Comparison of ENCODE assay signal across 8 cellular contexts in genomic region chr5:74316064-74316586, GRCh38.
DNase-seq lines count a peak whose midpoint lies in the region; ATAC-seq and TF ChIP-seq lines count a peak whose summit lies in the region.

No MANE protein-coding gene starts in this region.

- DNase-seq in DMS 273 (lab: John Stamatoyannopoulos, UW; ENCODE audit: unreplicated experiment) (peak; percentile 92), H9 (peak; percentile 33), SJCRH30 (peak; percentile 88), fibroblast of villous mesenchyme (ENCODE audit: low read depth) (peak; percentile 78), sciatic nerve (ENCODE audit: low spot score) (no peak), NCI-H2081 (lab: John Stamatoyannopoulos, UW) (no peak)
- peak in 2 of 3 donors; percentile 10 to 18 for DNase-seq in stimulated activated CD4-positive, alpha-beta T cell treated with anti-CD3 and anti-CD28 coated beads, TNF-alpha, amount 100 ng/mL, for 48 hours (ENCODE audit: low read depth in 3 of 3)

- no peak overlapping the region for H2AFZ ChIP-seq in H9 (ENCODE audit: low read length)

- H3K18ac ChIP-seq in H9 (ENCODE audit: insufficient read length, low read depth, low read length) = no peak overlapping the region

- H3K27ac ChIP-seq in H9 (ENCODE audit: insufficient read length, low read depth, low read length) = no peak overlapping the region
- H3K27ac ChIP-seq in SJCRH30 = peak overlapping the region; percentile 45

- no peak overlapping the region for H3K4ac ChIP-seq in H9 (ENCODE audit: low read depth, low read length)

- H2BK15ac ChIP-seq in H9 (ENCODE audit: low read depth, low read length) = no peak overlapping the region

- H2BK20ac ChIP-seq in H9 (ENCODE audit: low read depth, low read length, poor library complexity, severe bottlenecking) = no peak overlapping the region

- H3K27ac Mint-ChIP-seq in H9 = peak overlapping the region in 1 of 3 experiments; percentile 86; a peak in 2 of 7 replicates

- H3K79me2 ChIP-seq in H9 (ENCODE audit: insufficient read depth, low read length) = no peaks in the 10 kb centered on the region

- H4K5ac ChIP-seq in H9 (ENCODE audit: insufficient read length, low read depth, low read length) = no peak overlapping the region

- no peak overlapping the region for H3K23ac ChIP-seq in H9 (ENCODE audit: insufficient read length, low read depth, low read length)

- H3K9me3 Mint-ChIP-seq in H9 = no peaks in the 10 kb centered on the region

- 0 out of 2 replicates have a peak, but pooled peaks cover 2% of the 10 kb centered on the region for H3K27me3 Mint-ChIP-seq in H9 (ENCODE audit: low read depth)

- H3K4me3 ChIP-seq in SJCRH30 (no peak overlapping the region), fibroblast of villous mesenchyme (ENCODE audit: low read depth, low read length) (no peak overlapping the region)

- no peaks in the 10 kb centered on the region for H3K36me3 ChIP-seq in SJCRH30

- H3K14ac ChIP-seq in H9 (ENCODE audit: insufficient read depth, low read length) = no peak overlapping the region

- no peaks in the 10 kb centered on the region; a peak in 1 of 7 replicates for H3K36me3 Mint-ChIP-seq in H9 (ENCODE audit: insufficient read depth in 1 of 3, low read depth in 3 of 3)

- no peak overlapping the region for H4K91ac ChIP-seq in H9 (ENCODE audit: insufficient read length, low read depth, low read length)

- H3K4me1 ChIP-seq in H9 (ENCODE audit: insufficient read depth, low read length) (no peaks in the 10 kb centered on the region), SJCRH30 (peaks cover 41% of the 10 kb centered on the region)

- no peaks in the 10 kb centered on the region for H4K20me1 ChIP-seq in H9 (ENCODE audit: control insufficient read depth, insufficient read depth, insufficient read length)

- no peaks in the 10 kb centered on the region for H3K27me3 ChIP-seq in H9 (ENCODE audit: insufficient read depth, low read length)
- H3K27me3 ChIP-seq in SJCRH30 = no peaks in the 10 kb centered on the region

- no peaks in the 10 kb centered on the region for H3K23me2 ChIP-seq in H9 (ENCODE audit: insufficient read length, low read depth, low read length, poor library complexity, severe bottlenecking)

- H3K9me3 ChIP-seq in H9 (ENCODE audit: control insufficient read depth, low read depth, low read length) (no peaks in the 10 kb centered on the region), SJCRH30 (replicated peaks) (0 out of 2 replicates have a peak, but pooled peaks cover 5% of the 10 kb centered on the region)

- ATAC-seq in GM19397 (IDR thresholded peaks at IDR 0.05; ENCODE audit: unreplicated experiment) (no peak), sciatic nerve (no peak)

- no peaks in the 10 kb centered on the region for H3K79me1 ChIP-seq in H9 (ENCODE audit: insufficient read depth, low read depth, low read length, poor library complexity, severe bottlenecking)

- H2BK12ac ChIP-seq in H9 (ENCODE audit: insufficient read length, low read depth, low read length) = no peak overlapping the region

- TF ChIP-seq CTCF in H9 (conservative IDR thresholded peaks at IDR 0.05) = no peak
- TF ChIP-seq CTCF in fibroblast of villous mesenchyme (IDR thresholded peaks at IDR 0.05; ENCODE audit: insufficient read depth, low read depth, low read length) = no peak

- H3K4me1 Mint-ChIP-seq in H9 = peaks cover 0 to 8% of the 10 kb centered on the region in 2 experiments; a peak in 1 of 4 replicates

- H3K4me2 ChIP-seq in H9 (ENCODE audit: insufficient read depth, insufficient read length, low read length) = no peak overlapping the region

- intact Hi-C loops in sciatic nerve (cut with DNase I) = no loop called here

- H2BK120ac ChIP-seq in H9 (ENCODE audit: low read depth, low read length, poor library complexity, severe bottlenecking) = no peak overlapping the region

- H3K9ac ChIP-seq in H9 (ENCODE audit: extremely low read depth, insufficient read length, low read length) = no peak overlapping the region

- no peak overlapping the region for H2AK5ac ChIP-seq in H9 (ENCODE audit: insufficient read length, low read length)

- H3K56ac ChIP-seq in H9 (ENCODE audit: insufficient read length, low read depth, low read length) = no peak overlapping the region

- no CpG with 5 or more reads among the region's 3 CpGs for WGBS in H9 (ENCODE audit: extremely low coverage, insufficient read length, low lambda C conversion rate)

- H4K8ac ChIP-seq in H9 (replicated peaks; ENCODE audit: insufficient read length, low read depth, low read length) = no peak overlapping the region

- no peak overlapping the region for H2BK5ac ChIP-seq in H9 (ENCODE audit: insufficient read length, low read length)

- H3T11ph ChIP-seq in H9 (ENCODE audit: low read length) = no peak overlapping the region

- no peak overlapping the region for H3K4me3 Mint-ChIP-seq in H9

Comparison
In these comparisons a context has a peak if more than half of its experiments do, and no peak if none do; other contexts are left out.
1. DNase-seq: peak in DMS 273 (single experiment), H9 (single experiment), SJCRH30 (2 of 2), fibroblast of villous mesenchyme (single experiment) and stimulated activated CD4-positive, alpha-beta T cell treated with anti-CD3 and anti-CD28 coated beads, TNF-alpha, amount 100 ng/mL, for 48 hours (2 of 3); none in sciatic nerve (single experiment) and NCI-H2081 (0 of 2).